In genomic region chr20:37461376-37461775, GRCh38 we compare ENCODE assay signal across 7 cellular contexts.
"Had no signal": no experiment of that assay in that cellular context is flagged by ENCODE, and none has a peak within 500 bp of the region (broad histone marks: within the 10 kb centered on the region; RNA-seq: fewer than 3 reads in every experiment).

No MANE protein-coding gene starts in this region.

- H3K27ac ChIP-seq: HL-60, KMS-11 had no signal

- H3K4me3 ChIP-seq: K562 had no signal

- H3K9ac ChIP-seq: KMS-11 had no signal

- ATAC-seq: HepG2, K562 had no signal

- DNase-seq: IMR-90, KBM-7, KG1 had no signal
